Comparison of ENCODE assay signal across 20 cellular contexts in genomic region chr9:2198956-2199635, GRCh38.
DNase-seq lines count a peak whose midpoint lies in the region; ATAC-seq and TF ChIP-seq lines count a peak whose summit lies in the region.
"Had no signal": no experiment of that assay in that cellular context is flagged by ENCODE, and none has a peak within 500 bp of the region (broad histone marks: within the 10 kb centered on the region; RNA-seq: fewer than 3 reads in every experiment).

No MANE protein-coding gene starts in this region.

- no peak overlapping the region for H2AFZ ChIP-seq in hepatocyte

- peaks cover 19% of the 10 kb centered on the region for H3K9me3 Mint-ChIP-seq in activated CD4-positive, alpha-beta memory T cell treated with anti-CD3 and anti-CD28 coated beads for 36 hours
- peaks cover 7% of the 10 kb centered on the region for H3K9me3 Mint-ChIP-seq in activated CD4-positive, alpha-beta memory T cell treated with anti-CD3 and anti-CD28 coated beads, Interleukin-2, amount 10 ng/mL, durations not matched to agents 7 days and 5 days
- H3K9me3 Mint-ChIP-seq in activated T-helper 1 cell treated with anti-CD3 and anti-CD28 coated beads, Interleukin-12 subunit alpha, Interleukin-12 subunit beta, Interleukin-2, Interleukin-4 antibody, amounts not matched to agents 30 ng/mL and 10 ng/mL and 1 ng/mL, durations not matched to agents 14 hours and 24 hours and 36 hours = peaks cover 9% of the 10 kb centered on the region
- peaks cover 5% of the 10 kb centered on the region for H3K9me3 Mint-ChIP-seq in endothelial cell (ENCODE audit: unreplicated experiment)

- intact Hi-C loops in activated CD4-positive, alpha-beta memory T cell treated with anti-CD3 and anti-CD28 coated beads for 36 hours (cut with micrococcal nuclease) = no loop called here
- intact Hi-C loops in activated T-helper 1 cell treated with anti-CD3 and anti-CD28 coated beads, Interleukin-12 subunit alpha, Interleukin-12 subunit beta, Interleukin-2, Interleukin-4 antibody, amounts not matched to agents 30 ng/mL and 10 ng/mL and 1 ng/mL, durations not matched to agents 14 hours and 24 hours and 36 hours (cut with micrococcal nuclease) = loop anchor here (10.0 kb wide), 1 partner anchor 426 kb away; the partner anchor contains the start of gene VLDLR

- H3K4me2 ChIP-seq in hepatocyte = no peak overlapping the region

- no peaks in the 10 kb centered on the region for H3K79me2 ChIP-seq in hepatocyte

- peaks cover 12% of the 10 kb centered on the region for H3K4me1 Mint-ChIP-seq in activated CD4-positive, alpha-beta memory T cell treated with anti-CD3 and anti-CD28 coated beads for 36 hours (ENCODE audit: low read depth)
- peaks cover 10% of the 10 kb centered on the region for H3K4me1 Mint-ChIP-seq in activated CD4-positive, alpha-beta memory T cell treated with anti-CD3 and anti-CD28 coated beads, Interleukin-2, amount 10 ng/mL, durations not matched to agents 7 days and 5 days
- peaks cover 11% of the 10 kb centered on the region for H3K4me1 Mint-ChIP-seq in activated T-helper 1 cell treated with anti-CD3 and anti-CD28 coated beads, Interleukin-12 subunit alpha, Interleukin-12 subunit beta, Interleukin-2, Interleukin-4 antibody, amounts not matched to agents 30 ng/mL and 10 ng/mL and 1 ng/mL, durations not matched to agents 14 hours and 24 hours and 36 hours (ENCODE audit: low read depth)
- H3K4me1 Mint-ChIP-seq in endothelial cell (ENCODE audit: unreplicated experiment) = peaks cover 6% of the 10 kb centered on the region

- no peaks in the 10 kb centered on the region for H4K20me1 ChIP-seq in hepatocyte (ENCODE audit: insufficient read depth, poor library complexity, severe bottlenecking)

- H3K9me2 ChIP-seq in hepatocyte (replicated peaks; ENCODE audit: insufficient read depth) = no peaks in the 10 kb centered on the region

- CTCF ChIA-PET in activated CD4-positive, alpha-beta memory T cell treated with anti-CD3 and anti-CD28 coated beads for 36 hours (lab: Charles Lee) = interaction anchor here (0.7 to 1.0 kb wide), 2 partner anchors 71 to 112 kb away, joined by 3 to 4 read pairs; no protein-coding TSS in a partner anchor
- CTCF ChIA-PET in activated CD4-positive, alpha-beta memory T cell treated with anti-CD3 and anti-CD28 coated beads, Interleukin-2, amount 10 ng/mL, durations not matched to agents 7 days and 5 days (lab: Charles Lee) = no interaction called here

- H3K27ac Mint-ChIP-seq in activated CD4-positive, alpha-beta memory T cell treated with anti-CD3 and anti-CD28 coated beads for 36 hours = peak overlapping the region; percentile 34
- no peak overlapping the region for H3K27ac Mint-ChIP-seq in activated CD4-positive, alpha-beta memory T cell treated with anti-CD3 and anti-CD28 coated beads, Interleukin-2, amount 10 ng/mL, durations not matched to agents 7 days and 5 days
- peak overlapping the region; percentile 27 for H3K27ac Mint-ChIP-seq in activated T-helper 1 cell treated with anti-CD3 and anti-CD28 coated beads, Interleukin-12 subunit alpha, Interleukin-12 subunit beta, Interleukin-2, Interleukin-4 antibody, amounts not matched to agents 30 ng/mL and 10 ng/mL and 1 ng/mL, durations not matched to agents 14 hours and 24 hours and 36 hours
- peak overlapping the region; percentile 87 for H3K27ac Mint-ChIP-seq in endothelial cell (ENCODE audit: unreplicated experiment)

- 97% methylated on average over 4 of the region's 4 CpGs for WGBS in hepatocyte (ENCODE audit: low lambda C conversion rate, missing lambda C conversion rate)

- H3K36me3 Mint-ChIP-seq in activated CD4-positive, alpha-beta memory T cell treated with anti-CD3 and anti-CD28 coated beads for 36 hours = peaks cover 55% of the 10 kb centered on the region
- H3K36me3 Mint-ChIP-seq in activated CD4-positive, alpha-beta memory T cell treated with anti-CD3 and anti-CD28 coated beads, Interleukin-2, amount 10 ng/mL, durations not matched to agents 7 days and 5 days (ENCODE audit: low read depth) = peaks cover 45% of the 10 kb centered on the region
- peaks cover 22% of the 10 kb centered on the region for H3K36me3 Mint-ChIP-seq in activated T-helper 1 cell treated with anti-CD3 and anti-CD28 coated beads, Interleukin-12 subunit alpha, Interleukin-12 subunit beta, Interleukin-2, Interleukin-4 antibody, amounts not matched to agents 30 ng/mL and 10 ng/mL and 1 ng/mL, durations not matched to agents 14 hours and 24 hours and 36 hours (ENCODE audit: low read depth)
- H3K36me3 Mint-ChIP-seq in endothelial cell (ENCODE audit: low read depth, unreplicated experiment) = peaks cover 15% of the 10 kb centered on the region

- POLR2A ChIA-PET in activated CD4-positive, alpha-beta memory T cell treated with anti-CD3 and anti-CD28 coated beads for 36 hours (lab: Charles Lee) = no interaction called here
- POLR2A ChIA-PET in activated CD4-positive, alpha-beta memory T cell treated with anti-CD3 and anti-CD28 coated beads, Interleukin-2, amount 10 ng/mL, durations not matched to agents 7 days and 5 days (lab: Charles Lee) = no interaction called here

- no peak for DNase-seq in activated CD4-positive, alpha-beta memory T cell treated with anti-CD3 and anti-CD28 coated beads for 36 hours
- no peak for DNase-seq in activated CD4-positive, alpha-beta memory T cell treated with anti-CD3 and anti-CD28 coated beads, Interleukin-2, amount 10 ng/mL, durations not matched to agents 7 days and 5 days
- DNase-seq in GF-D8 (lab: John Stamatoyannopoulos, UW) = peak; percentile 2
- DNase-seq in activated T-helper 1 cell treated with anti-CD3 and anti-CD28 coated beads, Interleukin-12 subunit alpha, Interleukin-12 subunit beta, Interleukin-2, Interleukin-4 antibody, amounts not matched to agents 30 ng/mL and 10 ng/mL and 1 ng/mL, durations not matched to agents 14 hours and 24 hours and 36 hours (ENCODE audit: low spot score) = no peak
- DNase-seq in endothelial cell (ENCODE audit: low spot score) = no peak
- DNase-seq in NCI-H1092 (lab: John Stamatoyannopoulos, UW) = no peak
- DNase-seq in hepatocyte (ENCODE audit: low spot score) = no peak
- DNase-seq: DMS53, H7, Karpas-422, MV-4-11, NCI-H1417, NCI-H1694 treated with DMSO at 0.1 percent for 48 hours, NCI-H2081 treated with DMSO at 0.1 percent for 48 hours, NCI-H2171 treated with DMSO at 0.1 percent for 48 hours, NCI-H524 treated with DMSO at 0.1 percent for 48 hours, NCI-H82, OCI-M1 had no signal

- no peaks in the 10 kb centered on the region for H3K36me3 ChIP-seq in hepatocyte (replicated peaks; ENCODE audit: insufficient read depth, low read depth)

- H3K27me3 Mint-ChIP-seq in activated CD4-positive, alpha-beta memory T cell treated with anti-CD3 and anti-CD28 coated beads for 36 hours = no peaks in the 10 kb centered on the region
- no peaks in the 10 kb centered on the region for H3K27me3 Mint-ChIP-seq in activated CD4-positive, alpha-beta memory T cell treated with anti-CD3 and anti-CD28 coated beads, Interleukin-2, amount 10 ng/mL, durations not matched to agents 7 days and 5 days
- no peaks in the 10 kb centered on the region for H3K27me3 Mint-ChIP-seq in activated T-helper 1 cell treated with anti-CD3 and anti-CD28 coated beads, Interleukin-12 subunit alpha, Interleukin-12 subunit beta, Interleukin-2, Interleukin-4 antibody, amounts not matched to agents 30 ng/mL and 10 ng/mL and 1 ng/mL, durations not matched to agents 14 hours and 24 hours and 36 hours (ENCODE audit: insufficient read depth)
- peaks cover 2% of the 10 kb centered on the region for H3K27me3 Mint-ChIP-seq in endothelial cell (ENCODE audit: unreplicated experiment)

- H3K27me3 ChIP-seq in hepatocyte = no peaks in the 10 kb centered on the region

- no peaks in the 10 kb centered on the region for H3K9me3 ChIP-seq in hepatocyte (ENCODE audit: low read depth)

- H3K4me3 Mint-ChIP-seq in activated CD4-positive, alpha-beta memory T cell treated with anti-CD3 and anti-CD28 coated beads for 36 hours = no peak overlapping the region
- no peak overlapping the region for H3K4me3 Mint-ChIP-seq in activated CD4-positive, alpha-beta memory T cell treated with anti-CD3 and anti-CD28 coated beads, Interleukin-2, amount 10 ng/mL, durations not matched to agents 7 days and 5 days
- no peak overlapping the region for H3K4me3 Mint-ChIP-seq in activated T-helper 1 cell treated with anti-CD3 and anti-CD28 coated beads, Interleukin-12 subunit alpha, Interleukin-12 subunit beta, Interleukin-2, Interleukin-4 antibody, amounts not matched to agents 30 ng/mL and 10 ng/mL and 1 ng/mL, durations not matched to agents 14 hours and 24 hours and 36 hours
- peak overlapping the region; percentile 50 for H3K4me3 Mint-ChIP-seq in endothelial cell (ENCODE audit: unreplicated experiment)

- ATAC-seq in HG02759 (IDR thresholded peaks at IDR 0.05; ENCODE audit: unreplicated experiment) = no peak

- H3K4me3 ChIP-seq in hepatocyte = no peak overlapping the region

- no peak overlapping the region for H3K27ac ChIP-seq in hepatocyte
- H3K27ac ChIP-seq: C4-2B had no signal

- TF ChIP-seq CTCF in endothelial cell (IDR thresholded peaks at IDR 0.05; ENCODE audit: unreplicated experiment) = no peak
- no peak for TF ChIP-seq CTCF in hepatocyte (IDR thresholded peaks at IDR 0.05; ENCODE audit: poor library complexity)

- no peaks in the 10 kb centered on the region for H3K4me1 ChIP-seq in hepatocyte (ENCODE audit: insufficient read depth)
